ENCODE assay signal across 8 cellular contexts in the genomic region with DNA sequence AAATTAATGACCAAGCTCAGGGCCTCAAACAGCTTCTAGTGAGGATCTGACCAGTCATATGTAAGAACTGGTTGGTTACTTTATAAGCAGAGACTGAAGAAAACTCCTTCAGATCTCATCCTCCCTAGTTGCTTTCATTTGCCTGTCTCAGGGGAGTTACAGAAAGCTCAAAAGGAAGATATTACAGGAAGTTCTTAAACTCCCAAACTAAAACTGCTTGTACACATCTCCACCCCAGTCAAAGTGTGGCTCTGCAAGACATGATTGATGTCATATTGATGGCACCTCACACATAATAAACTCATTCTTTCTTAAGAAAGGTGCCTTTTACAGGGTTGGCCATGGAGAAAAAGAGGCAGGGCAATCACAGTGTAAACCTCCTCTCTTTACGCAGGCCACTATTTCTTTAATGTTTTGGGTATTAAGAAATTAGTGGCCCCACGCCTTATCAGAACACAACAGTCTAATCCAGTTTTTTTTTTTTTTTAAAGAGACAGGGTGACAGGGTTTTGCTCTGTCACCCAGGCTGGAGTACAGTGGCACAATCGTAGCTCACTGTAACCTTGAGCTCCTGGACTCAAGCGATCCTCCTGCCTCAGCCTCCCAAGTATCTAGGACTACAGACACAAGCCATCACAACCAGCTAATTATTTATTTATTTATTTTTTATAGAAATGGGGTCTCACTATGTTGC.
DNase-seq lines count a peak whose midpoint lies in the region; ATAC-seq and TF ChIP-seq lines count a peak whose summit lies in the region.

No MANE protein-coding gene starts in this region.

- H3K27me3 ChIP-seq in DOHH2 (ENCODE audit: control insufficient read depth, low read length) = no peaks in the 10 kb centered on the region
- no peaks in the 10 kb centered on the region for H3K27me3 ChIP-seq in skeletal muscle satellite cell (ENCODE audit: control insufficient read depth, insufficient read depth, low read length)

- no peaks in the 10 kb centered on the region for H4K20me1 ChIP-seq in DOHH2 (ENCODE audit: control insufficient read depth, insufficient read depth, low read depth, low read length)

- H3K9me3 ChIP-seq in DOHH2 (ENCODE audit: control insufficient read depth, insufficient read depth, low read length) (peaks cover 5% of the 10 kb centered on the region), skeletal muscle satellite cell (replicated peaks; ENCODE audit: low read length) (no peaks in the 10 kb centered on the region)

- peak; percentile 69 for DNase-seq in KBM-7
- DNase-seq in central memory CD4-positive, alpha-beta T cell = peak; percentile 44
- DNase-seq in GM20000 (ENCODE audit: low spot score) = no peak
- DNase-seq in nucleus accumbens (lab: John Stamatoyannopoulos, UW) = no peak
- no peak for DNase-seq in hepatic stellate cell (ENCODE audit: low spot score)

- no peaks in the 10 kb centered on the region for H3K9me2 ChIP-seq in DOHH2 (replicated peaks; ENCODE audit: control insufficient read depth, low read length)

- peak overlapping the region; percentile 77 for H3K9ac ChIP-seq in skeletal muscle satellite cell (ENCODE audit: low read depth, low read length)

- H3K4me3 ChIP-seq in DOHH2 (ENCODE audit: low read length) = peak overlapping the region; percentile 63
- H3K4me3 ChIP-seq in skeletal muscle satellite cell (ENCODE audit: low read length) = no peak overlapping the region

- H3K4me2 ChIP-seq in DOHH2 (ENCODE audit: low read length) (peak overlapping the region; percentile 81), skeletal muscle satellite cell (ENCODE audit: low read length) (peak overlapping the region; percentile 23)

- peaks cover 45% of the 10 kb centered on the region for H3F3A ChIP-seq in DOHH2 (ENCODE audit: control insufficient read depth, insufficient read depth)

- in situ Hi-C loops in KBM-7 (cut with MboI; ENCODE audit: low pct_unique_long_range_greater_than_20kb, low sequenced_read_pairs) = no loop called here

- peak overlapping the region; percentile 97 for H3K27ac ChIP-seq in DOHH2 (ENCODE audit: low read depth, low read length)

- peaks cover 8% of the 10 kb centered on the region for H3K36me3 ChIP-seq in DOHH2 (ENCODE audit: control insufficient read depth, low read length)
- H3K36me3 ChIP-seq in skeletal muscle satellite cell (ENCODE audit: insufficient read depth, low read length) = peaks cover 4% of the 10 kb centered on the region

- H3K79me2 ChIP-seq in DOHH2 (ENCODE audit: control insufficient read depth, low read length) = no peaks in the 10 kb centered on the region

- no peak for TF ChIP-seq CTCF in DOHH2 (IDR thresholded peaks at IDR 0.05; ENCODE audit: low read depth, low read length, poor library complexity, severe bottlenecking)
- TF ChIP-seq CTCF in GM20000 (IDR thresholded peaks at IDR 0.05; ENCODE audit: extremely low read depth, missing control alignments) = no peak

- H3K4me1 ChIP-seq in DOHH2 (ENCODE audit: control insufficient read depth, low read length) = peaks cover 91% of the 10 kb centered on the region
- peaks cover 39% of the 10 kb centered on the region for H3K4me1 ChIP-seq in skeletal muscle satellite cell (ENCODE audit: control insufficient read depth, insufficient read depth, low read length)

- ATAC-seq in GM21526 (IDR thresholded peaks at IDR 0.05; ENCODE audit: low FRiP score, unreplicated experiment) = peak; percentile 74

Comparison
In these comparisons a context has a peak if more than half of its experiments do, and no peak if none do; other contexts are left out.
1. DNase-seq: peak in KBM-7 (single experiment) and central memory CD4-positive, alpha-beta T cell (single experiment); none in GM20000 (single experiment), nucleus accumbens (0 of 56) and hepatic stellate cell (single experiment).